Comparison of ENCODE assay signal across 9 cellular contexts in genomic region chr12:63862187-63863107, GRCh38. TPM values are rescaled to one million over a fixed set of nuclear protein-coding genes. Genes with fewer than 3 reads are reported as not detected.
DNase-seq lines count a peak whose midpoint lies in the region; ATAC-seq, FAIRE-seq and TF ChIP-seq lines count a peak whose summit lies in the region.
"Had no signal": no experiment of that assay in that cellular context is flagged by ENCODE, and none has a peak within 500 bp of the region (broad histone marks: within the 10 kb centered on the region; RNA-seq: fewer than 3 reads in every experiment).

No MANE protein-coding gene starts in this region.

- H3K27me3 ChIP-seq in astrocyte (ENCODE audit: insufficient read depth, low read length), result no peaks in the 10 kb centered on the region
- no peaks in the 10 kb centered on the region for H3K27me3 ChIP-seq in thyroid gland

- H3K9me3 ChIP-seq in astrocyte (ENCODE audit: insufficient read depth, low read depth, low read length), result no peaks in the 10 kb centered on the region
- H3K9me3 ChIP-seq in thyroid gland, result no peaks in the 10 kb centered on the region

- TF ChIP-seq POLR2A in thyroid gland (IDR thresholded peaks at IDR 0.05), result peak in 1 of 2 donors; percentile 12
- TF ChIP-seq POLR2A in GM12891 (IDR thresholded peaks at IDR 0.05; ENCODE audit: low read depth, low read length), result no peak

- no peaks in the 10 kb centered on the region for H3K27me3 Mint-ChIP-seq in astrocyte (ENCODE audit: low read depth, unreplicated experiment)

- no peak overlapping the region for H3K4me3 Mint-ChIP-seq in astrocyte (ENCODE audit: unreplicated experiment)

- H3K4me2 ChIP-seq in astrocyte (ENCODE audit: low read length), result peak overlapping the region; percentile 22

- H2AFZ ChIP-seq in astrocyte (ENCODE audit: low read depth, low read length), result no peak overlapping the region

- TF ChIP-seq CTCF in astrocyte (IDR thresholded peaks at IDR 0.05; ENCODE audit: insufficient read depth, low read depth, low read length), result no peak
- TF ChIP-seq CTCF in thyroid gland (IDR thresholded peaks at IDR 0.05), result no peak

- H3K27ac Mint-ChIP-seq in astrocyte (ENCODE audit: unreplicated experiment), result peak overlapping the region; percentile 6

- no peaks in the 10 kb centered on the region for H3K9me3 Mint-ChIP-seq in astrocyte (ENCODE audit: unreplicated experiment)

- H3K36me3 Mint-ChIP-seq in astrocyte (ENCODE audit: low read depth, unreplicated experiment), result no peaks in the 10 kb centered on the region

- H3K9ac ChIP-seq in astrocyte (ENCODE audit: low read length), result peak overlapping the region; percentile 0

- intact Hi-C loops in thyroid gland (cut with DNase I), result no loop called here

- H3K4me1 Mint-ChIP-seq in astrocyte (ENCODE audit: low read depth, unreplicated experiment), result peaks cover 25% of the 10 kb centered on the region

- no peak for ATAC-seq in GM21423 (IDR thresholded peaks at IDR 0.05; ENCODE audit: unreplicated experiment)

- H4K20me1 ChIP-seq in astrocyte (ENCODE audit: insufficient read depth, low read length), result peaks cover 43% of the 10 kb centered on the region

- FAIRE-seq in HTR-8/SVneo (lab: Jason Lieb, UNC) (peak; percentile 38), astrocyte (lab: Jason Lieb, UNC) (no peak), GM12891 (lab: Jason Lieb, UNC) (no peak)

- WGBS in thyroid gland, 2 donors, result 49 to 56% methylated on average over 7 of the region's 7 CpGs

- no peak overlapping the region for H3K4me3 ChIP-seq in astrocyte (ENCODE audit: insufficient read depth, low read depth, low read length)
- H3K4me3 ChIP-seq in thyroid gland (replicated peaks in 1 of 3), result no peak overlapping the region
- H3K4me3 ChIP-seq: coronary artery had no signal

- DNase-seq in HTR-8/SVneo (ENCODE audit: insufficient read length, low spot score) (peak; percentile 41), astrocyte (ENCODE audit: low read depth) (peak; percentile 23), kidney tubule cell (ENCODE audit: low spot score) (peak; percentile 86), thyroid gland (peak; percentile 86), NCI-H2107 (lab: John Stamatoyannopoulos, UW) (no peak), GM12891 (ENCODE audit: insufficient read length, low spot score) (no peak)
- DNase-seq: NCI-H1694 had no signal

- no peak overlapping the region for H3K27ac ChIP-seq in astrocyte (ENCODE audit: low read depth, low read length)
- peak overlapping the region; percentile 66 to 78 (median 69) for H3K27ac ChIP-seq in thyroid gland
- H3K27ac ChIP-seq: coronary artery had no signal

- peaks cover 12% of the 10 kb centered on the region for H3K4me1 ChIP-seq in astrocyte (ENCODE audit: insufficient read depth, low read length)
- H3K4me1 ChIP-seq in thyroid gland, result peaks cover 29 to 39% of the 10 kb centered on the region in 2 donors

- H3K36me3 ChIP-seq in astrocyte (ENCODE audit: insufficient read depth, low read length), result no peaks in the 10 kb centered on the region
- H3K36me3 ChIP-seq in thyroid gland, result no peaks in the 10 kb centered on the region

- peaks cover 79% of the 10 kb centered on the region for H3K79me2 ChIP-seq in astrocyte (ENCODE audit: insufficient read depth, low read length)

TF ChIP-seq in GM12891, 5 proteins besides CTCF, POLR2A, EP300 and RAD21:
- TF ChIP-seq POLR2AphosphoS5 (IDR thresholded peaks at IDR 0.05; ENCODE audit: low read depth, low read length) (no peak), PAX5 (IDR thresholded peaks at IDR 0.05; ENCODE audit: insufficient read depth, low read length, severe bottlenecking) (no peak), SPI1 (IDR thresholded peaks at IDR 0.05; ENCODE audit: low read depth, low read length) (no peak), TAF1 (IDR thresholded peaks at IDR 0.05; ENCODE audit: low read depth, low read length) (no peak), POU2F2 (IDR thresholded peaks at IDR 0.05; ENCODE audit: low read depth, low read length) (no peak)
TF ChIP-seq in GM12891: peak in this region for 0.

RNA-seq across cellular contexts. Expression of gene SRGAP1, which starts 17.9 kb away (rescaled TPM):
- total RNA-seq in astrocyte (15.2 TPM in 2 replicates), thyroid gland (10 to 100 TPM; 14.1 to 26.3 (median 20.9) TPM)
- polyA plus RNA-seq in GM12891 (2012; ENCODE audit: low read depth, missing spikeins), result 0.41 TPM

Comparison
In these comparisons a context has a peak if more than half of its experiments do, and no peak if none do; other contexts are left out.
1. DNase-seq: peak in HTR-8/SVneo (single experiment), astrocyte (single experiment), kidney tubule cell (single experiment) and thyroid gland (2 of 2); none in NCI-H2107 (single experiment) and GM12891 (single experiment).